Comparison of ENCODE assay signal across 1 cellular context in the genomic region with DNA sequence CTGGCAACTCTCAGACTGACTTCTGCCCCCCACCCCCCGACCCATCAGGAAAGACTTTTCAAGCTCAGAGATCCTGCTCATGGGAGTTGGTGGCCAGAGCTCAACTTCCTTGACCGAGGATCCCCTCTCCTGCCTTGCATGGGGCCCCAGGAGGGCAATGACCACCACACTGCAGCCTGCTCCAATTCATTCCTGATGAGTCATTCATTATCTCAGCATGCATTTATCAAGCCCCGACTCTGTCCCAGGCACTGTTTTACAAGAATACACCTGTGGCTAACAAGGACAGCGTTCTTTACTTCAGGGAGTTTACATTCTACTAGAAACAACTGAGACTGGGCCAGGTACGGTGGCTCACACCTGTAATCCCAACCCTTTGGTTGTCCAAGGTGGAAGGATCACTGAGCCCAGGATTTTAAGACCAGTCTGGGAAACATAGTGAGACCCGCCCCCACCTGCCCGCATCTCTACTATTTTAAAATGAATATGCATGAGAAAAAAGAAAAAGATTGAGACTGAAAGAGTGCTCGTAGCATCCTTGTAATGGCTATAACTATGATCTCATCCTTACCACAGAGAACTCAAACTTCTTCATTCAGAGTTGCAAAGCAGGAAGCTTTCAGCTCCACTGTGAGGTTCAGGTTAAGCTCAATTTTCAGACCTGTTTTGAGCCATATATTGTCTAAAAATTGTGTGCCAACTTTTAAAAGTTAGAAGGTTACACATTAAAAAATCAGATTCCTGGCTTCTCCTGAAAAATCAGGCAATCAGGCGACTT.
TF ChIP-seq lines count a peak whose summit lies in the region.

No MANE protein-coding gene starts in this region.

TF ChIP-seq in IMR-90, 13 proteins besides CTCF, POLR2A, EP300 and RAD21 (continued from another document):
- TF ChIP-seq NFE2L2 (IDR thresholded peaks at IDR 0.05; ENCODE audit: low read depth, low read length) (no peak), BHLHE40 (IDR thresholded peaks at IDR 0.05; ENCODE audit: low read depth, low read length) (no peak)
- TF ChIP-seq, protein P1, sequence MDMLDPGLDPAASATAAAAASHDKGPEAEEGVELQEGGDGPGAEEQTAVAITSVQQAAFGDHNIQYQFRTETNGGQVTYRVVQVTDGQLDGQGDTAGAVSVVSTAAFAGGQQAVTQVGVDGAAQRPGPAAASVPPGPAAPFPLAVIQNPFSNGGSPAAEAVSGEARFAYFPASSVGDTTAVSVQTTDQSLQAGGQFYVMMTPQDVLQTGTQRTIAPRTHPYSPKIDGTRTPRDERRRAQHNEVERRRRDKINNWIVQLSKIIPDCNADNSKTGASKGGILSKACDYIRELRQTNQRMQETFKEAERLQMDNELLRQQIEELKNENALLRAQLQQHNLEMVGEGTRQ (IDR thresholded peaks at IDR 0.05; ENCODE audit: low read depth, low read length): no peak
